Comparison of ENCODE assay signal across 22 cellular contexts in genomic region chr6:106794129-106794528, GRCh38.
A peak's percentile ranks its signal among the peaks of the same experiment; 100 is the strongest.
DNase-seq lines count a peak whose midpoint lies in the region; ATAC-seq and TF ChIP-seq lines count a peak whose summit lies in the region.
"Had no signal": no experiment of that assay in that cellular context is flagged by ENCODE, and none has a peak within 500 bp of the region (broad histone marks: within the 10 kb centered on the region; RNA-seq: fewer than 3 reads in every experiment).

No MANE protein-coding gene starts in this region.

- POLR2A ChIA-PET in HEK293T (lab: Yijun Ruan, JAX) = no interaction called here

- CTCF ChIA-PET in Calu3 (lab: Charles Lee) = no interaction called here
- CTCF ChIA-PET in HEK293T (lab: Yijun Ruan, JAX) = no interaction called here

- no peak for DNase-seq in Calu3
- no peak for DNase-seq in type B pancreatic cell (ENCODE audit: extremely low spot score, unreplicated experiment)
- DNase-seq in HEK293T (ENCODE audit: extremely low spot score) = no peak
- DNase-seq in upper lobe of right lung = no peak
- DNase-seq in stimulated activated naive CD4-positive, alpha-beta T cell (lab: John Stamatoyannopoulos, UW) = no peak
- DNase-seq: 8988T; AML-193; Caco-2; CD4-positive, alpha-beta T cell; CD8-positive, alpha-beta T cell; DMS 273 treated with DMSO at 0.1 percent for 48 hours; DMS153; DMS53; DMS79; DND-41; EL; GDM1 had no signal

- no peak overlapping the region for H3K4me3 Mint-ChIP-seq in Calu3 (ENCODE audit: low read depth, unreplicated experiment)
- no peak overlapping the region for H3K4me3 Mint-ChIP-seq in nephron
- H3K4me3 Mint-ChIP-seq in type B pancreatic cell = no peak overlapping the region
- H3K4me3 Mint-ChIP-seq: B cell; CD4-positive, alpha-beta T cell; CD8-positive, alpha-beta T cell had no signal

- TF ChIP-seq CTCF in Calu3 (IDR thresholded peaks at IDR 0.05; ENCODE audit: unreplicated experiment) = no peak
- TF ChIP-seq CTCF in nephron (IDR thresholded peaks at IDR 0.05; ENCODE audit: unreplicated experiment in 3 of 3) = no peak
- no peak for TF ChIP-seq CTCF in type B pancreatic cell (conservative IDR thresholded peaks at IDR 0.05)
- no peak for TF ChIP-seq CTCF in upper lobe of right lung (IDR thresholded peaks at IDR 0.05)

- no TSS peak for BruUV-seq in Calu3 (replicated peaks; lab: Mats Ljungman, UMichigan)

- no peak for ATAC-seq in upper lobe of right lung
- ATAC-seq: CD8-positive, alpha-beta T cell; GM12878 had no signal

- H3K27ac ChIP-seq in upper lobe of right lung = no peak overlapping the region
- H3K27ac ChIP-seq: BLaER1 treated with 17β-estradiol and CSF1 and Interleukin-3, amounts not matched to agents 10 nM and 100 nM; C4-2B had no signal

- H3K9me3 ChIP-seq in upper lobe of right lung = no peaks in the 10 kb centered on the region
- H3K9me3 ChIP-seq: Caco-2 had no signal

- no peaks in the 10 kb centered on the region for H3K27me3 Mint-ChIP-seq in Calu3 (ENCODE audit: unreplicated experiment)
- H3K27me3 Mint-ChIP-seq in nephron (ENCODE audit: low read depth) = peaks cover 54% of the 10 kb centered on the region
- H3K27me3 Mint-ChIP-seq in type B pancreatic cell = no peaks in the 10 kb centered on the region

- H3K27ac Mint-ChIP-seq in Calu3 (ENCODE audit: unreplicated experiment) (peak overlapping the region; percentile 95), nephron (peak overlapping the region in 2 of 3 experiments; percentile 27 to 39), type B pancreatic cell (peak overlapping the region; percentile 37)
- H3K27ac Mint-ChIP-seq: B cell; CD4-positive, alpha-beta T cell; CD8-positive, alpha-beta T cell had no signal

- intact Hi-C loops in Calu3 (cut with micrococcal nuclease; ENCODE audit: unreplicated experiment) = no loop called here
- intact Hi-C loops in upper lobe of right lung (cut with DNase I) = no loop called here

- H3K4me1 Mint-ChIP-seq in Calu3 (ENCODE audit: low read depth, unreplicated experiment) = peaks cover 69% of the 10 kb centered on the region
- peaks cover 36% of the 10 kb centered on the region for H3K4me1 Mint-ChIP-seq in nephron
- H3K4me1 Mint-ChIP-seq in type B pancreatic cell (ENCODE audit: unreplicated experiment) = peaks cover 31% of the 10 kb centered on the region

- H3K9me3 Mint-ChIP-seq in Calu3 (ENCODE audit: low read depth, unreplicated experiment) (no peaks in the 10 kb centered on the region), nephron (no peaks in the 10 kb centered on the region), type B pancreatic cell (peaks cover 9% of the 10 kb centered on the region)
- H3K9me3 Mint-ChIP-seq: CD4-positive, alpha-beta T cell; CD8-positive, alpha-beta T cell had no signal

- H3K4me3 ChIP-seq in upper lobe of right lung = no peak overlapping the region
- H3K4me3 ChIP-seq: BLaER1 treated with 17β-estradiol and CSF1 and Interleukin-3, amounts not matched to agents 10 nM and 100 nM; GM12878 had no signal

- H3K27me3 ChIP-seq in upper lobe of right lung = no peaks in the 10 kb centered on the region

- H3K36me3 ChIP-seq in upper lobe of right lung = no peaks in the 10 kb centered on the region
- H3K36me3 ChIP-seq: BLaER1 treated with 17β-estradiol and CSF1 and Interleukin-3, amounts not matched to agents 10 nM and 100 nM had no signal

- H3K36me3 Mint-ChIP-seq in Calu3 (ENCODE audit: insufficient read depth, unreplicated experiment) = peaks cover 35% of the 10 kb centered on the region
- H3K36me3 Mint-ChIP-seq in nephron (ENCODE audit: low read depth) = no peaks in the 10 kb centered on the region
- H3K36me3 Mint-ChIP-seq in type B pancreatic cell = no peaks in the 10 kb centered on the region
- H3K36me3 Mint-ChIP-seq: CD8-positive, alpha-beta T cell had no signal

- H3K4me1 ChIP-seq in upper lobe of right lung = no peaks in the 10 kb centered on the region

TF ChIP-seq in HEK293T, 16 proteins besides CTCF, POLR2A, EP300 and RAD21:
- TF ChIP-seq ARNT (IDR thresholded peaks at IDR 0.05) (no peak), ZNF384 (IDR thresholded peaks at IDR 0.05) (no peak), SUZ12 (IDR thresholded peaks at IDR 0.05) (no peak), BHLHE40 (IDR thresholded peaks at IDR 0.05; ENCODE audit: borderline replicate concordance) (no peak), FOXA1 (IDR thresholded peaks at IDR 0.05) (no peak), HDGF (IDR thresholded peaks at IDR 0.05; ENCODE audit: borderline replicate concordance) (no peak), FOXM1 (IDR thresholded peaks at IDR 0.05; ENCODE audit: borderline replicate concordance) (no peak), ELF4 (IDR thresholded peaks at IDR 0.05) (no peak), CTBP1 (IDR thresholded peaks at IDR 0.05; ENCODE audit: borderline replicate concordance) (no peak), SP1 (IDR thresholded peaks at IDR 0.05) (no peak), L3MBTL2 (conservative IDR thresholded peaks at IDR 0.05) (no peak), TARDBP (IDR thresholded peaks at IDR 0.05) (no peak)
- TF ChIP-seq, protein P1, sequence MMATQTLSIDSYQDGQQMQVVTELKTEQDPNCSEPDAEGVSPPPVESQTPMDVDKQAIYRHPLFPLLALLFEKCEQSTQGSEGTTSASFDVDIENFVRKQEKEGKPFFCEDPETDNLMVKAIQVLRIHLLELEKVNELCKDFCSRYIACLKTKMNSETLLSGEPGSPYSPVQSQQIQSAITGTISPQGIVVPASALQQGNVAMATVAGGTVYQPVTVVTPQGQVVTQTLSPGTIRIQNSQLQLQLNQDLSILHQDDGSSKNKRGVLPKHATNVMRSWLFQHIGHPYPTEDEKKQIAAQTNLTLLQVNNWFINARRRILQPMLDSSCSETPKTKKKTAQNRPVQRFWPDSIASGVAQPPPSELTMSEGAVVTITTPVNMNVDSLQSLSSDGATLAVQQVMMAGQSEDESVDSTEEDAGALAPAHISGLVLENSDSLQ (IDR thresholded peaks at IDR 0.05) = no peak

Comparison
In these comparisons a context has a peak if more than half of its experiments do, and no peak if none do; other contexts are left out.
1. H3K27ac Mint-ChIP-seq: peak in every context shown above with its lines; median percentile 95 in Calu3; 37 in type B pancreatic cell; 33 in nephron.